In genomic region chr22:29647954-29648737, GRCh38 we compare ENCODE assay signal across 22 cellular contexts.
"Had no signal": no experiment of that assay in that cellular context is flagged by ENCODE, and none has a peak within 500 bp of the region (broad histone marks: within the 10 kb centered on the region; RNA-seq: fewer than 3 reads in every experiment).

No MANE protein-coding gene starts in this region.

- H3K27ac Mint-ChIP-seq: activated CD8-positive, alpha-beta memory T cell treated with anti-CD3 and anti-CD28 coated beads, Interleukin-2, amount 10 ng/mL, durations not matched to agents 7 days and 5 days; nephron had no signal

- H3K4me1 ChIP-seq: stomach, testis, upper lobe of right lung had no signal

- H3K9me3 ChIP-seq: stomach, testis, upper lobe of right lung had no signal

- H3K27ac ChIP-seq: hepatocyte, stomach, testis, upper lobe of right lung, WERI-Rb-1 had no signal

- H3K27me3 Mint-ChIP-seq: activated CD8-positive, alpha-beta memory T cell treated with anti-CD3 and anti-CD28 coated beads, Interleukin-2, amount 10 ng/mL, durations not matched to agents 7 days and 5 days; activated naive CD8-positive, alpha-beta T cell had no signal

- H3K4me1 Mint-ChIP-seq: nephron had no signal

- H3K4me3 Mint-ChIP-seq: activated CD8-positive, alpha-beta memory T cell treated with anti-CD3 and anti-CD28 coated beads, Interleukin-2, amount 10 ng/mL, durations not matched to agents 7 days and 5 days; activated naive CD8-positive, alpha-beta T cell; nephron had no signal

- ATAC-seq: activated CD8-positive, alpha-beta memory T cell treated with anti-CD3 and anti-CD28 coated beads, Interleukin-2, amount 10 ng/mL, durations not matched to agents 7 days and 5 days; left cardiac atrium; right cardiac atrium; upper lobe of right lung had no signal

- H3K27me3 ChIP-seq: hepatocyte, stomach, testis, upper lobe of right lung had no signal

- DNase-seq: activated CD4-positive, alpha-beta T cell treated with anti-CD3 and anti-CD28 coated beads for 1 hour; activated CD4-positive, alpha-beta T cell treated with anti-CD3 and anti-CD28 coated beads, Interleukin-2, amount 50 U/mL, for 4 hours; activated CD8-positive, alpha-beta memory T cell treated with anti-CD3 and anti-CD28 coated beads, Interleukin-2, amount 10 ng/mL, durations not matched to agents 7 days and 5 days; activated gamma-delta T cell; activated T-cell treated with anti-CD3 and anti-CD28 coated beads, Interleukin-2, amount 50 U/mL, for 1 hour; cerebellar nuclear complex; effector CD4-positive, alpha-beta T cell; left cardiac atrium; midbrain; posterior cingulate gyrus; right cardiac atrium; small intestine; stimulated activated CD4-positive, alpha-beta T cell treated with anti-CD3 and anti-CD28 coated beads, Interleukin-15, amount 100 ng/mL, for 24 hours; stimulated activated CD4-positive, alpha-beta T cell treated with anti-CD3 and anti-CD28 coated beads, Interleukin-2, amount 100 ng/mL, for 48 hours; stomach; testis; upper lobe of right lung; WERI-Rb-1 had no signal

- H3K4me3 ChIP-seq: hepatocyte, lung, stomach, testis, upper lobe of right lung had no signal
